Comparison of ENCODE assay signal across 19 cellular contexts in genomic region chr2:120509213-120509815, GRCh38.
DNase-seq lines count a peak whose midpoint lies in the region; ATAC-seq and TF ChIP-seq lines count a peak whose summit lies in the region.
"Had no signal": no experiment of that assay in that cellular context is flagged by ENCODE, and none has a peak within 500 bp of the region (broad histone marks: within the 10 kb centered on the region; RNA-seq: fewer than 3 reads in every experiment).

No MANE protein-coding gene starts in this region.

- TF ChIP-seq RAD21 in HCT116 (IDR thresholded peaks at IDR 0.05; ENCODE audit: low read depth): no peak

- H3K27me3 ChIP-seq in HCT116 (ENCODE audit: insufficient read depth, low read length) (no peaks in the 10 kb centered on the region), RWPE2 (ENCODE audit: insufficient read depth, poor library complexity, severe bottlenecking) (no peaks in the 10 kb centered on the region), lower lobe of right lung (ENCODE audit: low read depth) (no peaks in the 10 kb centered on the region), spleen (replicated peaks in 1 of 7) (peaks cover 0 to 64% (median 1%) of the 10 kb centered on the region in 7 donors)

- H3K4me3 ChIP-seq in HCT116 (replicated peaks in 1 of 2; ENCODE audit: low read depth in 1 of 2, low read length in 2 of 2) (no peak overlapping the region), RWPE2 (ENCODE audit: severe bottlenecking) (no peak overlapping the region), lower lobe of right lung (no peak overlapping the region), spleen (no peak overlapping the region)
- H3K4me3 ChIP-seq: HAP-1 had no signal

- no peaks in the 10 kb centered on the region for H3K79me2 ChIP-seq in HCT116 (ENCODE audit: insufficient read depth, low read length)

- no peak overlapping the region for H3K27ac ChIP-seq in HCT116 (ENCODE audit: low read depth, low read length)
- no peak overlapping the region for H3K27ac ChIP-seq in RWPE2 (ENCODE audit: poor library complexity, severe bottlenecking)
- no peak overlapping the region for H3K27ac ChIP-seq in lower lobe of right lung
- no peak overlapping the region for H3K27ac ChIP-seq in spleen

- 0 out of 2 replicates have a peak, but pooled peaks have one; percentile 11 for ATAC-seq in HCT116
- no peak for ATAC-seq in RWPE2 (ENCODE audit: low read depth)
- peak; percentile 13 to 42 for ATAC-seq in lower lobe of right lung
- no peak for ATAC-seq in HG03280 (IDR thresholded peaks at IDR 0.05; ENCODE audit: unreplicated experiment)
- ATAC-seq in GM18520 (IDR thresholded peaks at IDR 0.05; ENCODE audit: unreplicated experiment): no peak
- ATAC-seq: SK-N-SH treated with all-trans-retinoic acid at 6 μM for 48 hours had no signal

- H3K36me3 ChIP-seq in HCT116 (ENCODE audit: control insufficient read depth in 1 of 2, insufficient read depth in 2 of 2, low read length in 2 of 2) (no peaks in the 10 kb centered on the region), RWPE2 (ENCODE audit: low read depth) (no peaks in the 10 kb centered on the region), lower lobe of right lung (no peaks in the 10 kb centered on the region), spleen (no peaks in the 10 kb centered on the region)
- H3K36me3 ChIP-seq: HAP-1 had no signal

- H3K9me3 ChIP-seq in HCT116 (ENCODE audit: control insufficient read depth in 1 of 2, insufficient read depth in 1 of 2, low read depth in 1 of 2, low read length in 2 of 2) (no peaks in the 10 kb centered on the region), RWPE2 (ENCODE audit: severe bottlenecking) (no peaks in the 10 kb centered on the region), lower lobe of right lung (no peaks in the 10 kb centered on the region), spleen (no peaks in the 10 kb centered on the region)
- H3K9me3 ChIP-seq: HAP-1 had no signal

- CTCF ChIA-PET in HCT116 (lab: Charles Lee): interaction anchor here (1.0 to 1.3 kb wide), 2 partner anchors 12 to 44 kb away, joined by 3 to 6 read pairs; no protein-coding TSS in a partner anchor

- no peaks in the 10 kb centered on the region for H3K9me2 ChIP-seq in HCT116 (ENCODE audit: insufficient read depth)

- H2AFZ ChIP-seq in HCT116 (ENCODE audit: low read depth, low read length, poor library complexity, severe bottlenecking): no peak overlapping the region

- TF ChIP-seq POLR2A in HCT116 (IDR thresholded peaks at IDR 0.05; ENCODE audit: borderline replicate concordance, extremely low read depth, insufficient read depth, insufficient read length) (no peak), spleen (IDR thresholded peaks at IDR 0.05) (no peak)

- WGBS in spleen, 5 donors: 82 to 93% (median 87%) methylated on average over 14 of the region's 14 CpGs

- POLR2A ChIA-PET in HCT116 (lab: Charles Lee): no interaction called here

- H3K4me1 ChIP-seq in HCT116 (ENCODE audit: control insufficient read depth in 1 of 2, insufficient read depth in 2 of 2, low read length in 2 of 2): peaks cover 5 to 6% of the 10 kb centered on the region in 2 experiments; a peak in 2 of 4 replicates
- peaks cover 9% of the 10 kb centered on the region for H3K4me1 ChIP-seq in RWPE2 (ENCODE audit: insufficient read depth, poor library complexity, severe bottlenecking)
- no peaks in the 10 kb centered on the region for H3K4me1 ChIP-seq in lower lobe of right lung
- H3K4me1 ChIP-seq in spleen: peaks cover 0 to 22% (median 11%) of the 10 kb centered on the region in 6 donors
- H3K4me1 ChIP-seq: HAP-1 had no signal

- DNase-seq in HCT116 (ENCODE audit: low read depth, low spot score) (no peak), RWPE2 (ENCODE audit: low spot score) (peak; percentile 34), lower lobe of right lung (no peak), spleen (peak; percentile 71), AG20443 (ENCODE audit: low spot score) (no peak)
- DNase-seq: CD8-positive, alpha-beta memory T cell; Kasumi-1; MM.1S; NCI-H1092; NCI-H1436 treated with DMSO at 0.1 percent for 48 hours; NCI-H2029 treated with DMSO at 0.1 percent for 48 hours; NCI-H2171; NCI-H526 treated with DMSO at 0.1 percent for 48 hours; NK-92 treated with Interleukin-12 subunit alpha and Interleukin-12 subunit beta, amount 100 ng/mL, for 24 hours; SIG-M5 had no signal

- H4K20me1 ChIP-seq in HCT116 (ENCODE audit: insufficient read depth): no peaks in the 10 kb centered on the region

- intact Hi-C loops in HCT116 (cut with micrococcal nuclease): no loop called here
- intact Hi-C loops in lower lobe of right lung (cut with DNase I): no loop called here
- intact Hi-C loops in spleen (cut with DNase I; ENCODE audit: low total_unique reads): no loop called here

- no peak for TF ChIP-seq CTCF in HCT116 (IDR thresholded peaks at IDR 0.05 in 2 of 3, conservative IDR thresholded peaks at IDR 0.05 in 1 of 3; ENCODE audit: borderline replicate concordance in 1 of 3, insufficient read depth in 1 of 3, low read depth in 2 of 3, low read length in 2 of 3)
- no peak for TF ChIP-seq CTCF in RWPE2 (IDR thresholded peaks at IDR 0.05; ENCODE audit: poor library complexity, severe bottlenecking)
- no peak for TF ChIP-seq CTCF in lower lobe of right lung (IDR thresholded peaks at IDR 0.05)
- no peak for TF ChIP-seq CTCF in spleen (IDR thresholded peaks at IDR 0.05 in 8 of 11, conservative IDR thresholded peaks at IDR 0.05 in 3 of 11)

- BruUV-seq in HCT116 (replicated peaks; lab: Mats Ljungman, UMichigan): no TSS peak

- RAD21 ChIA-PET in HCT116 (lab: Charles Lee; ENCODE audit: low non-redundant PET in 1 of 2, low total read pairs in 2 of 2, uncharacterized antibody in 2 of 2, unreplicated experiment in 2 of 2): no interaction called here

- H3K4me2 ChIP-seq in HCT116 (ENCODE audit: low read length): no peak overlapping the region

- H3K9ac ChIP-seq in HCT116 (ENCODE audit: low read length): no peak overlapping the region

TF ChIP-seq in HCT116, 20 proteins besides CTCF, POLR2A, EP300 and RAD21:
- TF ChIP-seq FOSL1 (IDR thresholded peaks at IDR 0.05; ENCODE audit: low read depth) (no peak), ZFX (IDR thresholded peaks at IDR 0.05) (no peak), EZH2 (IDR thresholded peaks at IDR 0.05) (no peak), ZBTB33 (IDR thresholded peaks at IDR 0.05; ENCODE audit: extremely low read depth, insufficient replicate concordance, low read length) (no peak), ELF1 (IDR thresholded peaks at IDR 0.05; ENCODE audit: borderline replicate concordance, low read depth) (no peak), MAX (IDR thresholded peaks at IDR 0.05) (no peak), ATF3 (IDR thresholded peaks at IDR 0.05) (no peak), POLR2AphosphoS5 (IDR thresholded peaks at IDR 0.05; ENCODE audit: low read depth, low read length) (no peak), ZNF274 (IDR thresholded peaks at IDR 0.05; ENCODE audit: low read depth, low read length) (no peak), TCF7L2 (IDR thresholded peaks at IDR 0.05; ENCODE audit: borderline replicate concordance, extremely low read depth, insufficient read depth, insufficient read length) (no peak)
TF ChIP-seq in HCT116: peak in this region for 0.

Comparison
In these comparisons a context has a peak if more than half of its experiments do, and no peak if none do; other contexts are left out.
1. ATAC-seq: peak in HCT116 (single experiment) and lower lobe of right lung (2 of 2); none in RWPE2 (single experiment), HG03280 (single experiment) and GM18520 (single experiment).
2. DNase-seq: peak in RWPE2 (single experiment) and spleen (single experiment); none in HCT116 (single experiment), lower lobe of right lung (single experiment) and AG20443 (single experiment).